Comparison of ENCODE assay signal across 8 cellular contexts in the genomic region with DNA sequence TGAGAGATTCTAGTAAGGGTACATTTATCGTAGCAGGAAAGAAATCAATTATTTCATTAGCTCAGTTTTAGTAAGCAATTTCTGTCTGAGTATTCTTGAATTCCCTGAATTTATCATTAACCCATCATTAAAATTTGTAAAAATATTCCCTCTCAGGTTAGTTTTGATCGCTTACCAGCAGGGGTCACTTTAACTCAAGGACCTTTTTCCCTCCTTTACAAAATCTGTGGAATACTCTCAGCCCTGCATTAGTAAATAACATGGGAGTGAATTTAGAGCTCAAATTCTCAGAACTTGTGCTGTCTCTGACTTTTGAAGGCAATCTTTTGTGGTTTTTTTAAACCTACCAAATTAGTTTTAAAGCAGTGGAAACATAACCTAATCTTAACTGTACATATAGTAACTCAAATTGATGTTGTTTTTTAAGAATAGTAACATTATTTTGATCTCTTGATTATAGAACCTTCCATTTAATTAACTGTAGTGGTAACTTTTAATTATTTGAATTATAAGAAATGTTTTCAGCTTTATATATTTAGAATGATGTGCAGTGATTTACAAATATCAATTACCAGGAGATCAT.
DNase-seq lines count a peak whose midpoint lies in the region; ATAC-seq and TF ChIP-seq lines count a peak whose summit lies in the region.

No MANE protein-coding gene starts in this region.

- H3K4me1 ChIP-seq in HEK293 (ENCODE audit: control insufficient read depth, insufficient read depth, low read length) (no peaks in the 10 kb centered on the region), gastroesophageal sphincter (no peaks in the 10 kb centered on the region), suprapubic skin (no peaks in the 10 kb centered on the region)

- H3K27ac ChIP-seq in HEK293 (ENCODE audit: extremely low read depth, low read depth, low read length) = no peak overlapping the region
- no peak overlapping the region for H3K27ac ChIP-seq in RWPE1
- no peak overlapping the region for H3K27ac ChIP-seq in gastroesophageal sphincter
- H3K27ac ChIP-seq in suprapubic skin = no peak overlapping the region

- H3K9me3 ChIP-seq in HEK293 (ENCODE audit: control insufficient read depth, insufficient read depth, low read depth, low read length) (no peaks in the 10 kb centered on the region), gastroesophageal sphincter (no peaks in the 10 kb centered on the region), suprapubic skin (no peaks in the 10 kb centered on the region)

- TF ChIP-seq POLR2A in gastroesophageal sphincter (IDR thresholded peaks at IDR 0.05) (no peak), suprapubic skin (IDR thresholded peaks at IDR 0.05) (no peak)

- DNase-seq in AG20443 (ENCODE audit: low spot score) = peak; percentile 37
- DNase-seq in RWPE1 (ENCODE audit: low spot score) = peak; percentile 17
- DNase-seq in suprapubic skin (ENCODE audit: low spot score in 2 of 2) = no peak
- DNase-seq in middle frontal gyrus (ENCODE audit: extremely low spot score, low spot score) = no peak
- DNase-seq in stimulated activated CD4-positive, alpha-beta T cell treated with anti-CD3 and anti-CD28 coated beads, Interleukin-4, amount 100 ng/mL, for 4 hours = no peak

- TF ChIP-seq EP300 in gastroesophageal sphincter (IDR thresholded peaks at IDR 0.05) (no peak), suprapubic skin (IDR thresholded peaks at IDR 0.05) (no peak)

- WGBS in gastroesophageal sphincter (ENCODE audit: low coverage in 1 of 2), 2 donors = 23 to 50% methylated on average over 2 of the region's 2 CpGs
- WGBS in suprapubic skin = 69% methylated on average over 2 of the region's 2 CpGs

- no peak for ATAC-seq in gastroesophageal sphincter
- no peak for ATAC-seq in HG02623 (IDR thresholded peaks at IDR 0.05; ENCODE audit: unreplicated experiment)

- H3K27me3 ChIP-seq in gastroesophageal sphincter (no peaks in the 10 kb centered on the region), suprapubic skin (no peaks in the 10 kb centered on the region)

- no peak for TF ChIP-seq CTCF in HEK293 (tag by site-specific recombination; IDR thresholded peaks at IDR 0.05)
- TF ChIP-seq CTCF in RWPE1 (conservative IDR thresholded peaks at IDR 0.05; ENCODE audit: low read depth) = peak; percentile 50
- peak in 3 of 4 experiments; percentile 36 to 55 (median 46) for TF ChIP-seq CTCF in gastroesophageal sphincter (IDR thresholded peaks at IDR 0.05)
- peak; percentile 6 to 20 for TF ChIP-seq CTCF in suprapubic skin (IDR thresholded peaks at IDR 0.05)

- POLR2A ChIA-PET in HEK293 (lab: Yijun Ruan, JAX) (interaction anchor here (0.7 kb wide), 1 partner anchor 225 kb away, joined by 5 read pairs; no protein-coding TSS in a partner anchor), RWPE1 (lab: Yijun Ruan, JAX; ENCODE audit: low non-redundant PET) (no interaction called here)

- H3K36me3 ChIP-seq in HEK293 (ENCODE audit: control insufficient read depth in 2 of 2, insufficient read depth in 1 of 2, low read length in 2 of 2) (peaks cover 0 to 9% of the 10 kb centered on the region in 2 experiments; a peak in 2 of 3 replicates), gastroesophageal sphincter (peaks cover 0 to 25% of the 10 kb centered on the region in 2 donors), suprapubic skin (peaks cover 6% of the 10 kb centered on the region)

- CTCF ChIA-PET in HEK293 (lab: Yijun Ruan, JAX) (interaction anchor here (0.5 to 2.7 kb wide), 36 partner anchors 9 to 812 kb away, joined by 3 to 18 read pairs (median 4); no protein-coding TSS in a partner anchor), RWPE1 (lab: Yijun Ruan, JAX) (interaction anchor here (0.5 to 1.5 kb wide), 7 partner anchors 9 to 269 kb away, joined by 3 to 6 read pairs (median 4); no protein-coding TSS in a partner anchor)

- no peak overlapping the region for H3K4me3 ChIP-seq in HEK293 (ENCODE audit: low read depth, low read length)
- H3K4me3 ChIP-seq in gastroesophageal sphincter = no peak overlapping the region
- H3K4me3 ChIP-seq in suprapubic skin = no peak overlapping the region

TF ChIP-seq in HEK293, 187 proteins besides CTCF, POLR2A, EP300 and RAD21:
- TF ChIP-seq, protein P1, sequence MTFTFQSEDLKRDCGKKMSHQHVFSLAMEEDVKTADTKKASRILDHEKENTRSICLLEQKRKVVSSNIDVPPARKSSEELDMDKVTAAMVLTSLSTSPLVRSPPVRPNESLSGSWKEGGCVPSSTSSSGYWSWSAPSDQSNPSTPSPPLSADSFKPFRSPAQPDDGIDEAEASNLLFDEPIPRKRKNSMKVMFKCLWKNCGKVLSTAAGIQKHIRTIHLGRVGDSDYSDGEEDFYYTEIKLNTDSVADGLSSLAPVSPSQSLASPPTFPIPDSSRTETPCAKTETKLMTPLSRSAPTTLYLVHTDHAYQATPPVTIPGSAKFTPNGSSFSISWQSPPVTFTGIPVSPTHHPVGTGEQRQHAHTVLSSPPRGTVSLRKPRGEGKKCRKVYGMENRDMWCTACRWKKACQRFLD (tag by site-specific recombination; IDR thresholded peaks at IDR 0.05) = no peak
- peak; percentile 28 for TF ChIP-seq ZNF654 (tag by site-specific recombination; IDR thresholded peaks at IDR 0.05; ENCODE audit: low read depth)

Comparison
In these comparisons a context has a peak if more than half of its experiments do, and no peak if none do; other contexts are left out.
1. DNase-seq: peak in AG20443 (single experiment) and RWPE1 (single experiment); none in suprapubic skin (0 of 2), middle frontal gyrus (single experiment) and stimulated activated CD4-positive, alpha-beta T cell treated with anti-CD3 and anti-CD28 coated beads, Interleukin-4, amount 100 ng/mL, for 4 hours (0 of 2).